ENCODE assay signal across 16 cellular contexts in genomic region chr2:120316071-120316470, GRCh38. TPM values are rescaled to one million over a fixed set of nuclear protein-coding genes. Genes with fewer than 3 reads are reported as not detected.
A peak's percentile ranks its signal among the peaks of the same experiment; 100 is the strongest.
DNase-seq lines count a peak whose midpoint lies in the region; ATAC-seq, FAIRE-seq and TF ChIP-seq lines count a peak whose summit lies in the region.
"Had no signal": no experiment of that assay in that cellular context is flagged by ENCODE, and none has a peak within 500 bp of the region (broad histone marks: within the 10 kb centered on the region; RNA-seq: fewer than 3 reads in every experiment).

No MANE protein-coding gene starts in this region.

- H4K20me1 ChIP-seq in Karpas-422 (ENCODE audit: insufficient read depth, low read depth, low read length) (no peaks in the 10 kb centered on the region), H1 (replicated peaks in 1 of 2; ENCODE audit: control insufficient read depth in 1 of 2, insufficient read depth in 2 of 2, low read length in 2 of 2) (peaks cover 0 to 4% of the 10 kb centered on the region in 2 experiments)

- 81% methylated on average over 5 of the region's 5 CpGs; no CpG with 5 or more reads in 1 of the 2 experiments for WGBS in H1 (ENCODE audit: extremely low coverage in 1 of 2, insufficient coverage in 1 of 2, insufficient read length in 1 of 2, insufficient replicate concordance in 2 of 2, low coverage in 1 of 2, low lambda C conversion rate in 2 of 2, missing lambda C conversion rate in 1 of 2), 2 experiments

- peaks cover 30% of the 10 kb centered on the region for H3K4me1 ChIP-seq in Karpas-422 (ENCODE audit: low read length)
- peaks cover 0 to 3% (median 0%) of the 10 kb centered on the region in 4 experiments; a peak in 3 of 7 replicates for H3K4me1 ChIP-seq in H1 (replicated peaks in 1 of 4; ENCODE audit: control insufficient read depth in 3 of 4, insufficient read depth in 4 of 4, low read length in 3 of 4)
- peaks cover 18% of the 10 kb centered on the region for H3K4me1 ChIP-seq in upper lobe of right lung

- no peak overlapping the region for H3K4me3 Mint-ChIP-seq in activated CD8-positive, alpha-beta T cell treated with anti-CD3 and anti-CD28 coated beads, Interleukin-2, amount 10 ng/mL, durations not matched to agents 7 days and 5 days
- H3K4me3 Mint-ChIP-seq in activated CD8-positive, alpha-beta T cell treated with anti-CD3 and anti-CD28 coated beads for 36 hours: no peak overlapping the region
- H3K4me3 Mint-ChIP-seq: HFFc6 had no signal

- H2AK5ac ChIP-seq in H1 (ENCODE audit: low read depth, low read length): no peak overlapping the region

- H3K18ac ChIP-seq in H1 (ENCODE audit: extremely low read depth, low read length): no peak overlapping the region

- no peak overlapping the region for H4K5ac ChIP-seq in H1 (ENCODE audit: insufficient read length, low read depth, low read length)

- no peaks in the 10 kb centered on the region for H3K9me3 ChIP-seq in Karpas-422 (ENCODE audit: low read length)
- no peaks in the 10 kb centered on the region for H3K9me3 ChIP-seq in H1 (ENCODE audit: insufficient read depth in 2 of 2, low read depth in 1 of 2, low read length in 1 of 2)
- H3K9me3 ChIP-seq in upper lobe of right lung: no peaks in the 10 kb centered on the region
- H3K9me3 ChIP-seq: BLaER1 treated with 17β-estradiol and CSF1 and Interleukin-3, amounts not matched to agents 10 nM and 100 nM had no signal

- no peak for DNase-seq in activated CD8-positive, alpha-beta T cell treated with anti-CD3 and anti-CD28 coated beads, Interleukin-2, amount 10 ng/mL, durations not matched to agents 7 days and 5 days
- DNase-seq in activated CD8-positive, alpha-beta T cell treated with anti-CD3 and anti-CD28 coated beads for 36 hours: no peak
- DNase-seq in Karpas-422 (no peak), H1 (ENCODE audit: low read depth in 1 of 2, low spot score in 2 of 2) (no peak), upper lobe of right lung (peak; percentile 36), SIG-M5 (lab: John Stamatoyannopoulos, UW) (no peak), SW480 (ENCODE audit: low spot score) (no peak)
- DNase-seq: ACHN; Calu3; CD4-positive, CD25-positive, alpha-beta regulatory T cell; DMS 273 treated with DMSO at 0.1 percent for 48 hours; HCEC 1CT; HFFc6 had no signal

- no peak for TF ChIP-seq POLR2A in H1 (IDR thresholded peaks at IDR 0.05; ENCODE audit: control extremely low read depth in 1 of 2, low read depth in 2 of 2, low read length in 2 of 2)

- H2BK12ac ChIP-seq in H1 (ENCODE audit: low read depth, low read length): 0 out of 2 replicates have a peak overlapping the region, but pooled peaks have one; percentile 9

- no peak overlapping the region for H2AFZ ChIP-seq in Karpas-422 (ENCODE audit: low read length)
- no peak overlapping the region for H2AFZ ChIP-seq in H1 (ENCODE audit: low read length)

- no peak for TF ChIP-seq EP300 in H1 (IDR thresholded peaks at IDR 0.05; ENCODE audit: borderline replicate concordance in 1 of 2, low read depth in 2 of 2, low read length in 2 of 2)

- no peak overlapping the region for H3K23ac ChIP-seq in H1 (ENCODE audit: insufficient read length)

- H3K4me1 Mint-ChIP-seq in activated CD8-positive, alpha-beta T cell treated with anti-CD3 and anti-CD28 coated beads, Interleukin-2, amount 10 ng/mL, durations not matched to agents 7 days and 5 days (ENCODE audit: low read depth): peaks cover 43% of the 10 kb centered on the region
- peaks cover 19% of the 10 kb centered on the region for H3K4me1 Mint-ChIP-seq in activated CD8-positive, alpha-beta T cell treated with anti-CD3 and anti-CD28 coated beads for 36 hours (ENCODE audit: low read depth)

- H2BK15ac ChIP-seq in H1 (ENCODE audit: low read length): no peak overlapping the region

- H3K4me3 ChIP-seq in Karpas-422 (ENCODE audit: low read length) (no peak overlapping the region), H1 (ENCODE audit: extremely low read depth in 1 of 4, insufficient read depth in 2 of 4, low read depth in 3 of 4, low read length in 4 of 4) (no peak overlapping the region), upper lobe of right lung (no peak overlapping the region)
- H3K4me3 ChIP-seq: BLaER1 treated with 17β-estradiol and CSF1 and Interleukin-3, amounts not matched to agents 10 nM and 100 nM had no signal

- H3K27me3 ChIP-seq in Karpas-422 (ENCODE audit: low read length): no peaks in the 10 kb centered on the region
- peaks cover 4 to 44% (median 36%) of the 10 kb centered on the region in 4 experiments for H3K27me3 ChIP-seq in H1 (replicated peaks in 1 of 4; ENCODE audit: control insufficient read depth in 3 of 4, extremely low read depth in 1 of 4, insufficient read depth in 3 of 4, low read length in 3 of 4)
- H3K27me3 ChIP-seq in upper lobe of right lung: no peaks in the 10 kb centered on the region

- no peaks in the 10 kb centered on the region for H3K27me3 Mint-ChIP-seq in activated CD8-positive, alpha-beta T cell treated with anti-CD3 and anti-CD28 coated beads, Interleukin-2, amount 10 ng/mL, durations not matched to agents 7 days and 5 days (ENCODE audit: low read depth)
- H3K27me3 Mint-ChIP-seq in activated CD8-positive, alpha-beta T cell treated with anti-CD3 and anti-CD28 coated beads for 36 hours: no peaks in the 10 kb centered on the region

- ATAC-seq in activated CD8-positive, alpha-beta T cell treated with anti-CD3 and anti-CD28 coated beads, Interleukin-2, amount 10 ng/mL, durations not matched to agents 7 days and 5 days: no peak
- ATAC-seq in activated CD8-positive, alpha-beta T cell treated with anti-CD3 and anti-CD28 coated beads for 36 hours: no peak
- no peak for ATAC-seq in upper lobe of right lung
- ATAC-seq: HepG2 had no signal

- POLR2A ChIA-PET in activated CD8-positive, alpha-beta T cell treated with anti-CD3 and anti-CD28 coated beads, Interleukin-2, amount 10 ng/mL, durations not matched to agents 7 days and 5 days (lab: Charles Lee): no interaction called here
- POLR2A ChIA-PET in activated CD8-positive, alpha-beta T cell treated with anti-CD3 and anti-CD28 coated beads for 36 hours (lab: Charles Lee): no interaction called here
- POLR2A ChIA-PET in H1 (lab: Charles Lee; ENCODE audit: partially characterized antibody): interaction anchor here (1.2 kb wide), 1 partner anchor 13 kb away, joined by 3 read pairs; no protein-coding TSS in a partner anchor

- H3K79me2 ChIP-seq in Karpas-422 (ENCODE audit: low read length) (no peaks in the 10 kb centered on the region), H1 (ENCODE audit: control insufficient read depth in 1 of 2, insufficient read depth in 2 of 2, low read length in 2 of 2) (no peaks in the 10 kb centered on the region)

- H3K36me3 Mint-ChIP-seq in activated CD8-positive, alpha-beta T cell treated with anti-CD3 and anti-CD28 coated beads, Interleukin-2, amount 10 ng/mL, durations not matched to agents 7 days and 5 days (ENCODE audit: low read depth): peaks cover 2% of the 10 kb centered on the region
- no peaks in the 10 kb centered on the region for H3K36me3 Mint-ChIP-seq in activated CD8-positive, alpha-beta T cell treated with anti-CD3 and anti-CD28 coated beads for 36 hours (ENCODE audit: low read depth)
- H3K36me3 Mint-ChIP-seq: CD4-positive, CD25-positive, alpha-beta regulatory T cell had no signal

- H3K4ac ChIP-seq in H1 (replicated peaks; ENCODE audit: insufficient read length, low read depth, low read length): peak overlapping the region; percentile 84

- H4K8ac ChIP-seq in H1 (ENCODE audit: extremely low read depth, insufficient read depth, low read length): peak overlapping the region; percentile 72; the same call in 1 of the 2 replicates

- no peak overlapping the region for H2BK120ac ChIP-seq in H1 (replicated peaks; ENCODE audit: low read depth, low read length)

- H3K9ac ChIP-seq in Karpas-422 (ENCODE audit: low read length): peak overlapping the region; percentile 35
- no peak overlapping the region for H3K9ac ChIP-seq in H1 (replicated peaks in 1 of 4; ENCODE audit: extremely low read depth in 1 of 4, low read depth in 3 of 4, low read length in 3 of 4)
- H3K9ac ChIP-seq: BLaER1 treated with 17β-estradiol and CSF1 and Interleukin-3, amounts not matched to agents 10 nM and 100 nM had no signal

- no peaks in the 10 kb centered on the region for H3K9me3 Mint-ChIP-seq in activated CD8-positive, alpha-beta T cell treated with anti-CD3 and anti-CD28 coated beads, Interleukin-2, amount 10 ng/mL, durations not matched to agents 7 days and 5 days (ENCODE audit: insufficient read depth)
- no peaks in the 10 kb centered on the region for H3K9me3 Mint-ChIP-seq in activated CD8-positive, alpha-beta T cell treated with anti-CD3 and anti-CD28 coated beads for 36 hours
- H3K9me3 Mint-ChIP-seq: HFFc6 had no signal

- CTCF ChIA-PET in activated CD8-positive, alpha-beta T cell treated with anti-CD3 and anti-CD28 coated beads, Interleukin-2, amount 10 ng/mL, durations not matched to agents 7 days and 5 days (lab: Charles Lee): interaction anchor here (0.9 kb wide), 1 partner anchor 141 kb away, joined by 4 read pairs; no protein-coding TSS in a partner anchor
- CTCF ChIA-PET in activated CD8-positive, alpha-beta T cell treated with anti-CD3 and anti-CD28 coated beads for 36 hours (lab: Charles Lee): interaction anchor here (1.3 to 6.3 kb wide), 2 partner anchors 139 to 140 kb away, joined by 4 to 79 read pairs; no protein-coding TSS in a partner anchor
- CTCF ChIA-PET in H1 (lab: Charles Lee; ENCODE audit: partially characterized antibody): interaction anchor here (0.9 to 4.5 kb wide), 11 partner anchors 10 to 371 kb away, joined by 3 to 33 read pairs (median 4); no protein-coding TSS in a partner anchor

- no peaks in the 10 kb centered on the region for H3K36me3 ChIP-seq in Karpas-422 (ENCODE audit: insufficient read depth, low read length)
- H3K36me3 ChIP-seq in H1 (ENCODE audit: control insufficient read depth in 2 of 4, insufficient read depth in 4 of 4, low read length in 3 of 4): no peaks in the 10 kb centered on the region
- H3K36me3 ChIP-seq in upper lobe of right lung: no peaks in the 10 kb centered on the region
- H3K36me3 ChIP-seq: BLaER1 treated with 17β-estradiol and CSF1 and Interleukin-3, amounts not matched to agents 10 nM and 100 nM had no signal

- H3K27ac ChIP-seq in Karpas-422 (ENCODE audit: low read length) (no peak overlapping the region), H1 (ENCODE audit: low read depth, low read length) (no peak overlapping the region), upper lobe of right lung (no peak overlapping the region)
- H3K27ac ChIP-seq: BLaER1 treated with 17β-estradiol and CSF1 and Interleukin-3, amounts not matched to agents 10 nM and 100 nM had no signal

- no peak for TF ChIP-seq RAD21 in H1 (IDR thresholded peaks at IDR 0.05 in 1 of 2, conservative IDR thresholded peaks at IDR 0.05 in 1 of 2; ENCODE audit: low read depth in 2 of 2, low read length in 2 of 2)

- intact Hi-C loops in activated CD8-positive, alpha-beta T cell treated with anti-CD3 and anti-CD28 coated beads for 36 hours (cut with micrococcal nuclease): loop anchor here (10.0 kb wide), 1 partner anchor 201 kb away; no protein-coding TSS in a partner anchor
- intact Hi-C loops in upper lobe of right lung (cut with DNase I): loop anchor here (10.0 kb wide), 1 partner anchor 91 kb away; the partner anchor contains the start of gene TMEM185B

- no peak overlapping the region for H3K14ac ChIP-seq in H1 (ENCODE audit: insufficient read length)

- TF ChIP-seq CTCF in activated CD8-positive, alpha-beta T cell treated with anti-CD3 and anti-CD28 coated beads for 36 hours (IDR thresholded peaks at IDR 0.05): no peak
- TF ChIP-seq CTCF in H1 (IDR thresholded peaks at IDR 0.05; ENCODE audit: control extremely low read depth in 1 of 3, insufficient read depth in 1 of 3, low read depth in 1 of 3, low read length in 3 of 3) (no peak), upper lobe of right lung (IDR thresholded peaks at IDR 0.05) (no peak)

- no peak overlapping the region for H2BK20ac ChIP-seq in H1 (ENCODE audit: low read length)

- H3K23me2 ChIP-seq in H1 (ENCODE audit: low read depth, low read length): no peaks in the 10 kb centered on the region

- no peak overlapping the region for H3K4me2 ChIP-seq in Karpas-422 (ENCODE audit: low read depth, low read length, poor library complexity, severe bottlenecking)
- no peak overlapping the region for H3K4me2 ChIP-seq in H1 (ENCODE audit: insufficient read depth in 1 of 2, low read depth in 2 of 2, low read length in 2 of 2)

- H2BK5ac ChIP-seq in H1 (ENCODE audit: low read depth, low read length): no peak overlapping the region

- H3K9me2 ChIP-seq in Karpas-422 (replicated peaks; ENCODE audit: insufficient read depth, low read length): no peaks in the 10 kb centered on the region

- peak overlapping the region; percentile 54 for H3K27ac Mint-ChIP-seq in activated CD8-positive, alpha-beta T cell treated with anti-CD3 and anti-CD28 coated beads, Interleukin-2, amount 10 ng/mL, durations not matched to agents 7 days and 5 days
- no peak overlapping the region for H3K27ac Mint-ChIP-seq in activated CD8-positive, alpha-beta T cell treated with anti-CD3 and anti-CD28 coated beads for 36 hours
- H3K27ac Mint-ChIP-seq: HFFc6 had no signal

- H3K79me1 ChIP-seq in H1 (ENCODE audit: low read depth, low read length): no peaks in the 10 kb centered on the region

- no peak for FAIRE-seq in H1 (lab: Jason Lieb, UNC)
- FAIRE-seq: HepG2, HTR-8/SVneo had no signal

- no peak overlapping the region for H4K91ac ChIP-seq in H1 (replicated peaks; ENCODE audit: insufficient read length, low read length)

- H3K56ac ChIP-seq in H1 (replicated peaks; ENCODE audit: insufficient read length, low read depth, low read length): no peak overlapping the region

RNA-seq across cellular contexts. Expression of gene INHBB, which starts 29.9 kb away (rescaled TPM):
- not detected for total RNA-seq in activated CD8-positive, alpha-beta T cell treated with anti-CD3 and anti-CD28 coated beads, Interleukin-2, amount 10 ng/mL, durations not matched to agents 7 days and 5 days
- total RNA-seq in activated CD8-positive, alpha-beta T cell treated with anti-CD3 and anti-CD28 coated beads for 36 hours: not detected
- not detected in 2 replicates for total RNA-seq in Karpas-422 (2014; rRNA removed; shearing (Covaris generic); ENCODE audit: low replicate concordance)
- total RNA-seq in H1 (2021; fragmentation: NEBNext Ultra II Directional; extraction: Animal tissue kit (Norgen Biotek cat#: 25700)): 0.23 and 0.30 TPM in 2 replicates
- polyA plus RNA-seq in H1 (2011; rRNA removed): 0.24 and 0.32 TPM in 2 replicates
- polyA plus RNA-seq in H1 (2011; cell fraction: cytosol; rRNA removed): 0.25 TPM
- polyA plus RNA-seq in H1 (2011; cell fraction: nucleus; rRNA removed): 0.44 TPM
- polyA plus RNA-seq in H1 (2012, experiment 1 of 2): 0.27 to 0.51 TPM (median 0.42 TPM) in 4 replicates
- polyA plus RNA-seq in H1 (2012, experiment 2 of 2): 0.31 TPM
- 0.10 TPM for polyA plus RNA-seq in H1 (2013, experiment 1 of 2)
- polyA plus RNA-seq in H1 (2013, experiment 2 of 2): 0.15 TPM
- 0.19 and 0.46 TPM in 2 replicates for polyA minus RNA-seq in H1 (2011; rRNA and poly(A)+ RNA removed)
- 0.44 TPM for polyA minus RNA-seq in H1 (2011; cell fraction: cytosol; rRNA and poly(A)+ RNA removed)
- 0.50 TPM for polyA minus RNA-seq in H1 (2011; cell fraction: nucleus; rRNA and poly(A)+ RNA removed)
- total RNA-seq in upper lobe of right lung: 12.3 TPM
- total RNA-seq: Calu3; CD4-positive, CD25-positive, alpha-beta regulatory T cell had no signal
- polyA plus RNA-seq: CD4-positive, CD25-positive, alpha-beta regulatory T cell had no signal

Comparison
In these comparisons a context has a peak if more than half of its experiments do, and no peak if none do; other contexts are left out.
1. RNA of gene INHBB, which starts 29.9 kb away (total RNA-seq): 12.3 TPM in upper lobe of right lung (single experiment); 0.23 to 0.30 TPM in H1, not detected in Karpas-422, not detected in activated CD8-positive, alpha-beta T cell treated with anti-CD3 and anti-CD28 coated beads, Interleukin-2, amount 10 ng/mL, durations not matched to agents 7 days and 5 days and not detected in activated CD8-positive, alpha-beta T cell treated with anti-CD3 and anti-CD28 coated beads for 36 hours; every median in the first group is over 10 times any median in the second.